ENCODE assay signal across 1 cellular context in the genomic region with DNA sequence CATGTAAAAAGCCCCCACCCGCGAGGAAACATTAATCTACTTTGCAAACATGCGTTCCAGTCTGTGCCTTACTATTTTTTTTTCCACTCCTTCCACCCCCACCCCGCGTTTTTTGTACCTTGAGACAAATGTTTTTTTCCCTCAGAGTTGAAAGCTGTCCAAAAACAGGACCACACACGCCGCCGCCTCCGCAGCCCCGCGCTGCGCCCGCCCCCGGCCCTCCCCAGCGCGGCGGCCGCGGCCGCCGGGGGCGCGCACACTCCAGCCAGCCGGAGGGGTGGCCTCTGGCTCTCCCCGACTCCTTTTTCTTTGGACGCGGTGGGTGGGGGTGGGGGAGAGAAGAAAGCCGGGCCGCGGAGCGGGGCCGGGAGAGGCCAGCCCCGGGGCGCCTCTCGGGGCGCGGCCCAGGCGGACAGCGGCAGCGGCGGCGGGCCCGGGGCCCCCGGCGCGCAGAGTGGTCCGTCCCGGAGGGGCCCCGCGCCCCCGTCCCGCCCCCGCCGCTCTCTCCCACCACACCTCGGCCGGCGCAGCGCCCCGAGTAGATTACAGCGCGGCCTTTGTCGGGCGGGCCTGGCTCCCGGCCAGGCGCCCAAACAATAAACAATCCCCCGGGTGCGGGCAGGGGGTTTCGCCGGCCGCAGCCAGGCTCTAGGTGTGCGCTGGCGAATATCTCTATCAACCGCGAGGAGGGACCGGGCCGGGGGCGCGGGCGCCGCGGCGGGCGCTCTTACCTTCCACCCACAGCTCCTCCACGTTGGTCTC.
TF ChIP-seq lines count a peak whose summit lies in the region.

No MANE protein-coding gene starts in this region.

TF ChIP-seq in HepG2, 621 proteins besides CTCF, POLR2A, EP300 and RAD21 (continued from another document and continues in another):
- TF ChIP-seq, protein P1, sequence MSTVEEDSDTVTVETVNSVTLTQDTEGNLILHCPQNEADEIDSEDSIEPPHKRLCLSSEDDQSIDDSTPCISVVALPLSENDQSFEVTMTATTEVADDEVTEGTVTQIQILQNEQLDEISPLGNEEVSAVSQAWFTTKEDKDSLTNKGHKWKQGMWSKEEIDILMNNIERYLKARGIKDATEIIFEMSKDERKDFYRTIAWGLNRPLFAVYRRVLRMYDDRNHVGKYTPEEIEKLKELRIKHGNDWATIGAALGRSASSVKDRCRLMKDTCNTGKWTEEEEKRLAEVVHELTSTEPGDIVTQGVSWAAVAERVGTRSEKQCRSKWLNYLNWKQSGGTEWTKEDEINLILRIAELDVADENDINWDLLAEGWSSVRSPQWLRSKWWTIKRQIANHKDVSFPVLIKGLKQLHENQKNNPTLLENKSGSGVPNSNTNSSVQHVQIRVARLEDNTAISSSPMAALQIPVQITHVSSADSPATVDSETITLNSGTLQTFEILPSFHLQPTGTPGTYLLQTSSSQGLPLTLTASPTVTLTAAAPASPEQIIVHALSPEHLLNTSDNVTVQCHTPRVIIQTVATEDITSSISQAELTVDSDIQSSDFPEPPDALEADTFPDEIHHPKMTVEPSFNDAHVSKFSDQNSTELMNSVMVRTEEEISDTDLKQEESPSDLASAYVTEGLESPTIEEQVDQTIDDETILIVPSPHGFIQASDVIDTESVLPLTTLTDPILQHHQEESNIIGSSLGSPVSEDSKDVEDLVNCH (CRISPR knock-in tag; IDR thresholded peaks at IDR 0.05) = no peak
- TF ChIP-seq, protein P2, sequence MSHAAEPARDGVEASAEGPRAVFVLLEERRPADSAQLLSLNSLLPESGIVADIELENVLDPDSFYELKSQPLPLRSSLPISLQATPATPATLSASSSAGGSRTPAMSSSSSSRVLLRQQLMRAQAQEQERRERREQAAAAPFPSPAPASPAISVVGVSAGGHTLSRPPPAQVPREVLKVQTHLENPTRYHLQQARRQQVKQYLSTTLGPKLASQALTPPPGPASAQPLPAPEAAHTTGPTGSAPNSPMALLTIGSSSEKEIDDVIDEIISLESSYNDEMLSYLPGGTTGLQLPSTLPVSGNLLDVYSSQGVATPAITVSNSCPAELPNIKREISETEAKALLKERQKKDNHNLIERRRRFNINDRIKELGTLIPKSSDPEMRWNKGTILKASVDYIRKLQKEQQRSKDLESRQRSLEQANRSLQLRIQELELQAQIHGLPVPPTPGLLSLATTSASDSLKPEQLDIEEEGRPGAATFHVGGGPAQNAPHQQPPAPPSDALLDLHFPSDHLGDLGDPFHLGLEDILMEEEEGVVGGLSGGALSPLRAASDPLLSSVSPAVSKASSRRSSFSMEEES (CRISPR knock-in tag; IDR thresholded peaks at IDR 0.05) = no peak
- TF ChIP-seq XBP1 (CRISPR knock-in tag; IDR thresholded peaks at IDR 0.05) (no peak), NFIB (CRISPR knock-in tag; IDR thresholded peaks at IDR 0.05; ENCODE audit: borderline replicate concordance) (no peak), FLYWCH1 (CRISPR knock-in tag; IDR thresholded peaks at IDR 0.05) (no peak), SOX5 (CRISPR knock-in tag; IDR thresholded peaks at IDR 0.05; ENCODE audit: borderline replicate concordance) (peak; percentile 31; the same call in 1 of the 2 replicates), ZNF564 (CRISPR knock-in tag; IDR thresholded peaks at IDR 0.05) (0 out of 2 replicates have a peak, but pooled peaks have one; percentile 13), ZNF510 (CRISPR knock-in tag; IDR thresholded peaks at IDR 0.05; ENCODE audit: low read depth) (no peak), ZNF468 (CRISPR knock-in tag; IDR thresholded peaks at IDR 0.05) (no peak), ZNF235 (CRISPR knock-in tag; IDR thresholded peaks at IDR 0.05; ENCODE audit: borderline replicate concordance) (no peak), SIN3A (IDR thresholded peaks at IDR 0.05; ENCODE audit: borderline replicate concordance, low read depth, low read length) (peak; percentile 65; the same call in 1 of the 2 replicates), TGIF2 (CRISPR knock-in tag; IDR thresholded peaks at IDR 0.05) (no peak), STAT5B (CRISPR knock-in tag; IDR thresholded peaks at IDR 0.05) (no peak), ATF7 (IDR thresholded peaks at IDR 0.05) (no peak), ATF7 (CRISPR knock-in tag; IDR thresholded peaks at IDR 0.05) (no peak), ZFY (CRISPR knock-in tag; IDR thresholded peaks at IDR 0.05) (peak; percentile 63), SKI (IDR thresholded peaks at IDR 0.05; ENCODE audit: partially characterized antibody) (peak; percentile 27), ZBTB8A (CRISPR knock-in tag; IDR thresholded peaks at IDR 0.05; ENCODE audit: borderline replicate concordance, low read depth) (no peak), ZBTB42 (CRISPR knock-in tag; IDR thresholded peaks at IDR 0.05) (no peak), CC2D1A (CRISPR knock-in tag; IDR thresholded peaks at IDR 0.05) (no peak), MXI1 (IDR thresholded peaks at IDR 0.05; ENCODE audit: borderline replicate concordance, low read depth, low read length) (0 out of 3 replicates have a peak, but pooled peaks have one; percentile 28), ZMYM2 (CRISPR knock-in tag; IDR thresholded peaks at IDR 0.05) (no peak), HMG20A (CRISPR knock-in tag; IDR thresholded peaks at IDR 0.05; ENCODE audit: borderline replicate concordance) (no peak), ZFP90 (CRISPR knock-in tag; IDR thresholded peaks at IDR 0.05; ENCODE audit: borderline replicate concordance) (no peak)
- TF ChIP-seq, protein P3, sequence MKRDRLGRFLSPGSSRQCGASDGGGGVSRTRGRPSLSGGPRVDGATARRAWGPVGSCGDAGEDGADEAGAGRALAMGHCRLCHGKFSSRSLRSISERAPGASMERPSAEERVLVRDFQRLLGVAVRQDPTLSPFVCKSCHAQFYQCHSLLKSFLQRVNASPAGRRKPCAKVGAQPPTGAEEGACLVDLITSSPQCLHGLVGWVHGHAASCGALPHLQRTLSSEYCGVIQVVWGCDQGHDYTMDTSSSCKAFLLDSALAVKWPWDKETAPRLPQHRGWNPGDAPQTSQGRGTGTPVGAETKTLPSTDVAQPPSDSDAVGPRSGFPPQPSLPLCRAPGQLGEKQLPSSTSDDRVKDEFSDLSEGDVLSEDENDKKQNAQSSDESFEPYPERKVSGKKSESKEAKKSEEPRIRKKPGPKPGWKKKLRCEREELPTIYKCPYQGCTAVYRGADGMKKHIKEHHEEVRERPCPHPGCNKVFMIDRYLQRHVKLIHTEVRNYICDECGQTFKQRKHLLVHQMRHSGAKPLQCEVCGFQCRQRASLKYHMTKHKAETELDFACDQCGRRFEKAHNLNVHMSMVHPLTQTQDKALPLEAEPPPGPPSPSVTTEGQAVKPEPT (CRISPR knock-in tag; IDR thresholded peaks at IDR 0.05; ENCODE audit: low read depth) = no peak
- TF ChIP-seq, protein P4, sequence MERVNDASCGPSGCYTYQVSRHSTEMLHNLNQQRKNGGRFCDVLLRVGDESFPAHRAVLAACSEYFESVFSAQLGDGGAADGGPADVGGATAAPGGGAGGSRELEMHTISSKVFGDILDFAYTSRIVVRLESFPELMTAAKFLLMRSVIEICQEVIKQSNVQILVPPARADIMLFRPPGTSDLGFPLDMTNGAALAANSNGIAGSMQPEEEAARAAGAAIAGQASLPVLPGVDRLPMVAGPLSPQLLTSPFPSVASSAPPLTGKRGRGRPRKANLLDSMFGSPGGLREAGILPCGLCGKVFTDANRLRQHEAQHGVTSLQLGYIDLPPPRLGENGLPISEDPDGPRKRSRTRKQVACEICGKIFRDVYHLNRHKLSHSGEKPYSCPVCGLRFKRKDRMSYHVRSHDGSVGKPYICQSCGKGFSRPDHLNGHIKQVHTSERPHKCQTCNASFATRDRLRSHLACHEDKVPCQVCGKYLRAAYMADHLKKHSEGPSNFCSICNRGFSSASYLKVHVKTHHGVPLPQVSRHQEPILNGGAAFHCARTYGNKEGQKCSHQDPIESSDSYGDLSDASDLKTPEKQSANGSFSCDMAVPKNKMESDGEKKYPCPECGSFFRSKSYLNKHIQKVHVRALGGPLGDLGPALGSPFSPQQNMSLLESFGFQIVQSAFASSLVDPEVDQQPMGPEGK (CRISPR knock-in tag; IDR thresholded peaks at IDR 0.05) = peak; percentile 83
- TF ChIP-seq, protein P5, sequence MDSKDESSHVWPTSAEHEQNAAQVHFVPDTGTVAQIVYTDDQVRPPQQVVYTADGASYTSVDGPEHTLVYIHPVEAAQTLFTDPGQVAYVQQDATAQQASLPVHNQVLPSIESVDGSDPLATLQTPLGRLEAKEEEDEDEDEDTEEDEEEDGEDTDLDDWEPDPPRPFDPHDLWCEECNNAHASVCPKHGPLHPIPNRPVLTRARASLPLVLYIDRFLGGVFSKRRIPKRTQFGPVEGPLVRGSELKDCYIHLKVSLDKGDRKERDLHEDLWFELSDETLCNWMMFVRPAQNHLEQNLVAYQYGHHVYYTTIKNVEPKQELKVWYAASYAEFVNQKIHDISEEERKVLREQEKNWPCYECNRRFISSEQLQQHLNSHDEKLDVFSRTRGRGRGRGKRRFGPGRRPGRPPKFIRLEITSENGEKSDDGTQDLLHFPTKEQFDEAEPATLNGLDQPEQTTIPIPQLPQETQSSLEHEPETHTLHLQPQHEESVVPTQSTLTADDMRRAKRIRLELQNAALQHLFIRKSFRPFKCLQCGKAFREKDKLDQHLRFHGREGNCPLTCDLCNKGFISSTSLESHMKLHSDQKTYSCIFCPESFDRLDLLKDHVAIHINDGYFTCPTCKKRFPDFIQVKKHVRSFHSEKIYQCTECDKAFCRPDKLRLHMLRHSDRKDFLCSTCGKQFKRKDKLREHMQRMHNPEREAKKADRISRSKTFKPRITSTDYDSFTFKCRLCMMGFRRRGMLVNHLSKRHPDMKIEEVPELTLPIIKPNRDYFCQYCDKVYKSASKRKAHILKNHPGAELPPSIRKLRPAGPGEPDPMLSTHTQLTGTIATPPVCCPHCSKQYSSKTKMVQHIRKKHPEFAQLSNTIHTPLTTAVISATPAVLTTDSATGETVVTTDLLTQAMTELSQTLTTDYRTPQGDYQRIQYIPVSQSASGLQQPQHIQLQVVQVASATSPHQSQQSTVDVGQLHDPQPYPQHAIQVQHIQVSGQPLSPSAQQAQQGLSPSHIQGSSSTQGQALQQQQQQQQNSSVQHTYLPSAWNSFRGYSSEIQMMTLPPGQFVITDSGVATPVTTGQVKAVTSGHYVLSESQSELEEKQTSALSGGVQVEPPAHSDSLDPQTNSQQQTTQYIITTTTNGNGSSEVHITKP (CRISPR knock-in tag; IDR thresholded peaks at IDR 0.05; ENCODE audit: low read depth) = peak; percentile 96
- TF ChIP-seq, protein P6, sequence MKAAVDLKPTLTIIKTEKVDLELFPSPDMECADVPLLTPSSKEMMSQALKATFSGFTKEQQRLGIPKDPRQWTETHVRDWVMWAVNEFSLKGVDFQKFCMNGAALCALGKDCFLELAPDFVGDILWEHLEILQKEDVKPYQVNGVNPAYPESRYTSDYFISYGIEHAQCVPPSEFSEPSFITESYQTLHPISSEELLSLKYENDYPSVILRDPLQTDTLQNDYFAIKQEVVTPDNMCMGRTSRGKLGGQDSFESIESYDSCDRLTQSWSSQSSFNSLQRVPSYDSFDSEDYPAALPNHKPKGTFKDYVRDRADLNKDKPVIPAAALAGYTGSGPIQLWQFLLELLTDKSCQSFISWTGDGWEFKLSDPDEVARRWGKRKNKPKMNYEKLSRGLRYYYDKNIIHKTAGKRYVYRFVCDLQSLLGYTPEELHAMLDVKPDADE (CRISPR knock-in tag; IDR thresholded peaks at IDR 0.05) = no peak
- TF ChIP-seq, protein P7, sequence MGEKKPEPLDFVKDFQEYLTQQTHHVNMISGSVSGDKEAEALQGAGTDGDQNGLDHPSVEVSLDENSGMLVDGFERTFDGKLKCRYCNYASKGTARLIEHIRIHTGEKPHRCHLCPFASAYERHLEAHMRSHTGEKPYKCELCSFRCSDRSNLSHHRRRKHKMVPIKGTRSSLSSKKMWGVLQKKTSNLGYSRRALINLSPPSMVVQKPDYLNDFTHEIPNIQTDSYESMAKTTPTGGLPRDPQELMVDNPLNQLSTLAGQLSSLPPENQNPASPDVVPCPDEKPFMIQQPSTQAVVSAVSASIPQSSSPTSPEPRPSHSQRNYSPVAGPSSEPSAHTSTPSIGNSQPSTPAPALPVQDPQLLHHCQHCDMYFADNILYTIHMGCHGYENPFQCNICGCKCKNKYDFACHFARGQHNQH (CRISPR knock-in tag; IDR thresholded peaks at IDR 0.05) = no peak
- TF ChIP-seq, protein P8, sequence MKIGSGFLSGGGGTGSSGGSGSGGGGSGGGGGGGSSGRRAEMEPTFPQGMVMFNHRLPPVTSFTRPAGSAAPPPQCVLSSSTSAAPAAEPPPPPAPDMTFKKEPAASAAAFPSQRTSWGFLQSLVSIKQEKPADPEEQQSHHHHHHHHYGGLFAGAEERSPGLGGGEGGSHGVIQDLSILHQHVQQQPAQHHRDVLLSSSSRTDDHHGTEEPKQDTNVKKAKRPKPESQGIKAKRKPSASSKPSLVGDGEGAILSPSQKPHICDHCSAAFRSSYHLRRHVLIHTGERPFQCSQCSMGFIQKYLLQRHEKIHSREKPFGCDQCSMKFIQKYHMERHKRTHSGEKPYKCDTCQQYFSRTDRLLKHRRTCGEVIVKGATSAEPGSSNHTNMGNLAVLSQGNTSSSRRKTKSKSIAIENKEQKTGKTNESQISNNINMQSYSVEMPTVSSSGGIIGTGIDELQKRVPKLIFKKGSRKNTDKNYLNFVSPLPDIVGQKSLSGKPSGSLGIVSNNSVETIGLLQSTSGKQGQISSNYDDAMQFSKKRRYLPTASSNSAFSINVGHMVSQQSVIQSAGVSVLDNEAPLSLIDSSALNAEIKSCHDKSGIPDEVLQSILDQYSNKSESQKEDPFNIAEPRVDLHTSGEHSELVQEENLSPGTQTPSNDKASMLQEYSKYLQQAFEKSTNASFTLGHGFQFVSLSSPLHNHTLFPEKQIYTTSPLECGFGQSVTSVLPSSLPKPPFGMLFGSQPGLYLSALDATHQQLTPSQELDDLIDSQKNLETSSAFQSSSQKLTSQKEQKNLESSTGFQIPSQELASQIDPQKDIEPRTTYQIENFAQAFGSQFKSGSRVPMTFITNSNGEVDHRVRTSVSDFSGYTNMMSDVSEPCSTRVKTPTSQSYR (CRISPR knock-in tag; IDR thresholded peaks at IDR 0.05; ENCODE audit: borderline replicate concordance) = peak; percentile 19; the same call in 1 of the 2 replicates
- TF ChIP-seq, protein P9, sequence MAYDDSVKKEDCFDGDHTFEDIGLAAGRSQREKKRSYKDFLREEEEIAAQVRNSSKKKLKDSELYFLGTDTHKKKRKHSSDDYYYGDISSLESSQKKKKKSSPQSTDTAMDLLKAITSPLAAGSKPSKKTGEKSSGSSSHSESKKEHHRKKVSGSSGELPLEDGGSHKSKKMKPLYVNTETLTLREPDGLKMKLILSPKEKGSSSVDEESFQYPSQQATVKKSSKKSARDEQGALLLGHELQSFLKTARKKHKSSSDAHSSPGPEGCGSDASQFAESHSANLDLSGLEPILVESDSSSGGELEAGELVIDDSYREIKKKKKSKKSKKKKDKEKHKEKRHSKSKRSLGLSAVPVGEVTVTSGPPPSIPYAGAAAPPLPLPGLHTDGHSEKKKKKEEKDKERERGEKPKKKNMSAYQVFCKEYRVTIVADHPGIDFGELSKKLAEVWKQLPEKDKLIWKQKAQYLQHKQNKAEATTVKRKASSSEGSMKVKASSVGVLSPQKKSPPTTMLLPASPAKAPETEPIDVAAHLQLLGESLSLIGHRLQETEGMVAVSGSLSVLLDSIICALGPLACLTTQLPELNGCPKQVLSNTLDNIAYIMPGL (CRISPR knock-in tag; IDR thresholded peaks at IDR 0.05; ENCODE audit: borderline replicate concordance in 1 of 2, low read depth in 1 of 2) = peak in 1 of 2 experiments; percentile 49; a peak in 2 of 4 replicates
